Comparison of ENCODE assay signal across 29 cellular contexts in the genomic region with DNA sequence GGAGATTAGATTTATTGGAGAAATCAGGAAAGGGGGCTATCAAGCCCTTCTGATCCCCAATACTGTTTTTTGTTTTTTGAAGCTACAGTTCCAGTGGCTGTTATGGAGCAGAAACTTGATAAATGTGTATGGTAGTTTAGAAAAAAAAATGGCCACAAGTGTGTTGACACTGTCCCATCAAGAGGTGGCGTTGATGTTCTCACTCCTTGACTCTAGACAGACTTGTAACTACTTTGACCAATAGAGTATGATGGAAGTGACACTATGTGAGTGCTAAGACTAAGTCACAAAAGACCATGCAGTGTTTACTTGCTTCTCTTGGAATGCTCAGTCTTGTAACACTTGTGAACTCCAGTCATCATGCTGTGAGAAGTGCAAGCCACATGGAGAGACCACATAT.
A peak's percentile ranks its signal among the peaks of the same experiment; 100 is the strongest.
DNase-seq lines count a peak whose midpoint lies in the region; ATAC-seq and TF ChIP-seq lines count a peak whose summit lies in the region.
"Had no signal": no experiment of that assay in that cellular context is flagged by ENCODE, and none has a peak within 500 bp of the region (broad histone marks: within the 10 kb centered on the region; RNA-seq: fewer than 3 reads in every experiment).

No MANE protein-coding gene starts in this region.

- no peak for TF ChIP-seq EP300 in suprapubic skin (IDR thresholded peaks at IDR 0.05)

- H3K9me3 ChIP-seq in OCI-LY3 (ENCODE audit: insufficient read depth, low read length) = no peaks in the 10 kb centered on the region
- H3K9me3 ChIP-seq in neural progenitor cell (ENCODE audit: low read depth) = no peaks in the 10 kb centered on the region
- no peaks in the 10 kb centered on the region for H3K9me3 ChIP-seq in suprapubic skin
- H3K9me3 ChIP-seq: heart right ventricle, MG63, thoracic aorta had no signal

- H3K4me3 Mint-ChIP-seq in neural progenitor cell = no peak overlapping the region
- no peak overlapping the region for H3K4me3 Mint-ChIP-seq in activated naive CD8-positive, alpha-beta T cell treated with anti-CD3 and anti-CD28 coated beads, Interleukin-2, amount 50 U/mL, for 24 hours
- H3K4me3 Mint-ChIP-seq: activated naive CD4-positive, alpha-beta T cell treated with anti-CD3 and anti-CD28 coated beads for 36 hours; CD14-positive monocyte; naive B cell had no signal

- peaks cover 20% of the 10 kb centered on the region for H3K4me1 ChIP-seq in OCI-LY3 (ENCODE audit: low read length)
- H3K4me1 ChIP-seq in neural progenitor cell = peaks cover 13% of the 10 kb centered on the region
- H3K4me1 ChIP-seq in suprapubic skin = no peaks in the 10 kb centered on the region
- H3K4me1 ChIP-seq: heart right ventricle had no signal

- H3K79me2 ChIP-seq in OCI-LY3 (ENCODE audit: low read length) (no peaks in the 10 kb centered on the region), neural progenitor cell (ENCODE audit: low read depth) (no peaks in the 10 kb centered on the region)

- peaks cover 4% of the 10 kb centered on the region for H3K27me3 Mint-ChIP-seq in neural progenitor cell (ENCODE audit: insufficient read depth, low read depth)
- no peaks in the 10 kb centered on the region for H3K27me3 Mint-ChIP-seq in activated naive CD8-positive, alpha-beta T cell treated with anti-CD3 and anti-CD28 coated beads, Interleukin-2, amount 50 U/mL, for 24 hours

- TF ChIP-seq POLR2A in suprapubic skin (IDR thresholded peaks at IDR 0.05) = no peak

- no peak overlapping the region for H3K27ac ChIP-seq in OCI-LY3 (ENCODE audit: low read length)
- no peak overlapping the region for H3K27ac ChIP-seq in neural progenitor cell
- no peak overlapping the region for H3K27ac ChIP-seq in suprapubic skin
- H3K27ac ChIP-seq: heart right ventricle, skin epidermis, thoracic aorta had no signal

- H4K20me1 ChIP-seq in OCI-LY3 (ENCODE audit: insufficient read depth, low read length) (no peaks in the 10 kb centered on the region), neural progenitor cell (ENCODE audit: low read depth) (no peaks in the 10 kb centered on the region)

- 0% methylated on average over 1 of the region's 1 CpG for WGBS in suprapubic skin

- H3K27me3 ChIP-seq in OCI-LY3 (ENCODE audit: low read depth, low read length) (no peaks in the 10 kb centered on the region), neural progenitor cell (no peaks in the 10 kb centered on the region), suprapubic skin (no peaks in the 10 kb centered on the region)
- H3K27me3 ChIP-seq: MG63 had no signal

- no peaks in the 10 kb centered on the region for H3K36me3 Mint-ChIP-seq in neural progenitor cell
- no peaks in the 10 kb centered on the region for H3K36me3 Mint-ChIP-seq in activated naive CD8-positive, alpha-beta T cell treated with anti-CD3 and anti-CD28 coated beads, Interleukin-2, amount 50 U/mL, for 24 hours (ENCODE audit: low read depth)
- H3K36me3 Mint-ChIP-seq: CD14-positive monocyte, naive B cell had no signal

- H2AFZ ChIP-seq in OCI-LY3 (ENCODE audit: low read depth, low read length) (peak overlapping the region; percentile 22; the same call in 1 of the 2 replicates), neural progenitor cell (replicated peaks) (no peak overlapping the region)

- H3F3A ChIP-seq in neural progenitor cell (ENCODE audit: low read depth) = no peaks in the 10 kb centered on the region

- peaks cover 6% of the 10 kb centered on the region for H3K9me3 Mint-ChIP-seq in neural progenitor cell
- no peaks in the 10 kb centered on the region for H3K9me3 Mint-ChIP-seq in activated naive CD8-positive, alpha-beta T cell treated with anti-CD3 and anti-CD28 coated beads, Interleukin-2, amount 50 U/mL, for 24 hours

- peak; percentile 12 for ATAC-seq in GM19438 (IDR thresholded peaks at IDR 0.05; ENCODE audit: low read depth, unreplicated experiment)
- peak; percentile 49 for ATAC-seq in HG02798 (IDR thresholded peaks at IDR 0.05; ENCODE audit: poor library complexity, unreplicated experiment)
- ATAC-seq in activated naive CD8-positive, alpha-beta T cell treated with anti-CD3 and anti-CD28 coated beads, Interleukin-2, amount 50 U/mL, for 24 hours = no peak
- ATAC-seq in GM18517 (IDR thresholded peaks at IDR 0.05; ENCODE audit: unreplicated experiment) = no peak
- ATAC-seq: activated CD4-positive, CD25-positive, alpha-beta regulatory T cell treated with anti-CD3 and anti-CD28 coated beads, Interleukin-2, amount 50 U/mL, for 24 hours; heart right ventricle; left colon had no signal

- H3K36me3 ChIP-seq in OCI-LY3 (replicated peaks; ENCODE audit: low read depth, low read length) = no peaks in the 10 kb centered on the region
- no peaks in the 10 kb centered on the region for H3K36me3 ChIP-seq in neural progenitor cell
- H3K36me3 ChIP-seq in suprapubic skin = no peaks in the 10 kb centered on the region
- H3K36me3 ChIP-seq: heart right ventricle, MG63, thoracic aorta had no signal

- no peak for TF ChIP-seq CTCF in OCI-LY3 (IDR thresholded peaks at IDR 0.05; ENCODE audit: low read depth, low read length)
- peak; percentile 34 for TF ChIP-seq CTCF in neural progenitor cell (IDR thresholded peaks at IDR 0.05)
- TF ChIP-seq CTCF in suprapubic skin (IDR thresholded peaks at IDR 0.05) = no peak

- H3K9ac ChIP-seq in OCI-LY3 (ENCODE audit: low read length) = no peak overlapping the region
- H3K9ac ChIP-seq in neural progenitor cell = no peak overlapping the region

- H3K4me3 ChIP-seq in OCI-LY3 (ENCODE audit: low read length) (no peak overlapping the region), neural progenitor cell (no peak overlapping the region), suprapubic skin (no peak overlapping the region)
- H3K4me3 ChIP-seq: heart right ventricle, MG63, skin epidermis, thoracic aorta had no signal

- H3K4me2 ChIP-seq in OCI-LY3 (ENCODE audit: low read length) (no peak overlapping the region), neural progenitor cell (no peak overlapping the region)

- DNase-seq in neural progenitor cell (ENCODE audit: low spot score) = no peak
- no peak for DNase-seq in activated naive CD8-positive, alpha-beta T cell treated with anti-CD3 and anti-CD28 coated beads, Interleukin-2, amount 50 U/mL, for 24 hours
- DNase-seq in suprapubic skin (ENCODE audit: low spot score in 2 of 2) = no peak
- no peak for DNase-seq in NCI-H2171 treated with DMSO at 0.1 percent for 48 hours (lab: John Stamatoyannopoulos, UW)
- DNase-seq: activated naive CD4-positive, alpha-beta T cell treated with anti-CD3 and anti-CD28 coated beads for 36 hours; activated T-cell treated with anti-CD3 and anti-CD28 coated beads, Interleukin-2, amount 50 U/mL, for 1 hour; caudate nucleus; HCEC 1CT; heart right ventricle; IMR-90; left colon; mesenchymal stem cell; MG63; naive B cell; NCI-H1436; NCI-H2171; NCI-H69; occipital lobe; OCI-M1; Right ventricle myocardium superior; stimulated activated naive CD4-positive, alpha-beta T cell had no signal

- H3K27ac Mint-ChIP-seq in neural progenitor cell = no peak overlapping the region
- H3K27ac Mint-ChIP-seq in activated naive CD8-positive, alpha-beta T cell treated with anti-CD3 and anti-CD28 coated beads, Interleukin-2, amount 50 U/mL, for 24 hours = no peak overlapping the region
- H3K27ac Mint-ChIP-seq: activated naive CD4-positive, alpha-beta T cell treated with anti-CD3 and anti-CD28 coated beads for 36 hours; CD14-positive monocyte had no signal

- H3K4me1 Mint-ChIP-seq in neural progenitor cell = peaks cover 19% of the 10 kb centered on the region
- no peaks in the 10 kb centered on the region for H3K4me1 Mint-ChIP-seq in activated naive CD8-positive, alpha-beta T cell treated with anti-CD3 and anti-CD28 coated beads, Interleukin-2, amount 50 U/mL, for 24 hours
- H3K4me1 Mint-ChIP-seq: naive B cell had no signal

Comparison
In these comparisons a context has a peak if more than half of its experiments do, and no peak if none do; other contexts are left out.
1. ATAC-seq: peak in GM19438 (single experiment) and HG02798 (single experiment); none in activated naive CD8-positive, alpha-beta T cell treated with anti-CD3 and anti-CD28 coated beads, Interleukin-2, amount 50 U/mL, for 24 hours (single experiment) and GM18517 (single experiment).